15 cellular contexts compared by ENCODE assay signal in genomic region chr7:134874407-134874806, GRCh38.
"Had no signal": no experiment of that assay in that cellular context is flagged by ENCODE, and none has a peak within 500 bp of the region (broad histone marks: within the 10 kb centered on the region; RNA-seq: fewer than 3 reads in every experiment).

No MANE protein-coding gene starts in this region.

- H3K27me3 ChIP-seq: right lobe of liver had no signal

- H3K4me3 ChIP-seq: lower lobe of right lung, prostate gland, right lobe of liver had no signal

- ATAC-seq: activated T-helper 17 cell treated with anti-CD3 and anti-CD28 coated beads, Interleukin-2, amount 50 U/mL, for 72 hours; lower lobe of right lung; right lobe of liver had no signal

- H3K27ac ChIP-seq: prostate gland, right lobe of liver, VCaP had no signal

- DNase-seq: activated CD4-positive, alpha-beta T cell treated with anti-CD3 and anti-CD28 coated beads for 48 hours; activated naive CD4-positive, alpha-beta T cell treated with anti-CD3 and anti-CD28 coated beads for 36 hours; caudate nucleus; effector memory CD4-positive, alpha-beta T cell; hippocampal formation; kidney glomerular epithelial cell; lower lobe of right lung; naive B cell; right lobe of liver; stimulated activated CD4-positive, alpha-beta T cell treated with anti-CD3 and anti-CD28 coated beads, Interleukin-12 subunit alpha, Interleukin-12 subunit beta, amount 100 ng/mL, for 4 hours; stimulated activated naive CD4-positive, alpha-beta T cell treated with Interleukin-2 at 50 U/mL for 16 hours; T-helper 9 cell had no signal

- H3K4me1 ChIP-seq: lower lobe of right lung, prostate gland, right lobe of liver had no signal

- H3K36me3 ChIP-seq: lower lobe of right lung, prostate gland, right lobe of liver had no signal

- H3K9me3 ChIP-seq: lower lobe of right lung, prostate gland, right lobe of liver had no signal
